8 cellular contexts compared by ENCODE assay signal in the genomic region with DNA sequence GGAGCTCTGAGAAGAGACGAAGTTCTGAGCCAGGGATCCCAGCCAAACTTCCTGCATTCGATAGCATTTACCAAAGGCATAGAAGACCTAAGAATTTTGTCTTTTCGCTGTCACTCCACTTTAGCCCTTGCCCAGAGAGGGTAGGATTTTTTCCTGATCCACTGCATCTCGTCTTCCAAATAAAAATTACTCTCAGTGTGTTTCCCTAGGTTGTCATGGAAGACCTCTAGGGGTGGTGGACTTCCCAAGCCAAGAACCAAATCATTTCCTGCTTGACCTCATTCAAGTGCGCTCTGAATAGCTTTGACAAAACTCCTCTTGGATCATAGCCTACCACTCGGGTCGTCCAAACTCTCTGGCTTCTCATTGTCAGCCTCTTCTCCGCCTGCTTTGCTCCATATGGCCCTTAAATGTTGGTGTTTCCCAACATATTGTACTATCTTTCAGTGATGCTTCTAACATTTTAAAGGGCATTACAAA. TPM values are rescaled to one million over a fixed set of nuclear protein-coding genes. Genes with fewer than 3 reads are reported as not detected.
DNase-seq lines count a peak whose midpoint lies in the region; ATAC-seq, FAIRE-seq and TF ChIP-seq lines count a peak whose summit lies in the region.

No MANE protein-coding gene starts in this region.

- no peak for FAIRE-seq in D721Med (lab: Jason Lieb, UNC)

- no peak overlapping the region for H3K4ac ChIP-seq in H9 (ENCODE audit: low read depth, low read length)

- peaks cover 22 to 24% of the 10 kb centered on the region in 2 experiments for H3K9me3 Mint-ChIP-seq in H9

- TF ChIP-seq POLR2A in gastroesophageal sphincter (IDR thresholded peaks at IDR 0.05) (no peak), sigmoid colon (IDR thresholded peaks at IDR 0.05) (no peak)

- H2BK5ac ChIP-seq in H9 (ENCODE audit: insufficient read length, low read length), result no peak overlapping the region

- H3K79me2 ChIP-seq in H9 (ENCODE audit: insufficient read depth, low read length), result peaks cover 4% of the 10 kb centered on the region; the same call in 1 of the 2 replicates

- H3K27me3 ChIP-seq in H9 (ENCODE audit: insufficient read depth, low read length) (no peaks in the 10 kb centered on the region), gastroesophageal sphincter (no peaks in the 10 kb centered on the region), sigmoid colon (no peaks in the 10 kb centered on the region)

- no peak overlapping the region for H3T11ph ChIP-seq in H9 (ENCODE audit: low read length)

- H2BK20ac ChIP-seq in H9 (ENCODE audit: low read depth, low read length, poor library complexity, severe bottlenecking), result no peak overlapping the region

- intact Hi-C loops in sigmoid colon (cut with DNase I), result loop anchor here (1.0 to 5.0 kb wide), 3 partner anchors 58 to 315 kb away; partner anchors contain the start of gene SYDE2

- no CpG with 5 or more reads among the region's 8 CpGs for WGBS in H9 (ENCODE audit: extremely low coverage, insufficient read length, low lambda C conversion rate)
- 7 to 9% methylated on average over 7 of the region's 8 CpGs for WGBS in gastroesophageal sphincter (ENCODE audit: low coverage in 1 of 2), 2 donors
- 41 to 42% methylated on average over 8 of the region's 8 CpGs for WGBS in sigmoid colon, 2 donors

- H3K4me1 ChIP-seq in H9 (ENCODE audit: insufficient read depth, low read length), result no peaks in the 10 kb centered on the region
- peaks cover 0 to 47% (median 17%) of the 10 kb centered on the region in 3 donors for H3K4me1 ChIP-seq in gastroesophageal sphincter
- peaks cover 0 to 43% (median 30%) of the 10 kb centered on the region in 4 donors for H3K4me1 ChIP-seq in sigmoid colon

- TF ChIP-seq EP300 in gastroesophageal sphincter (IDR thresholded peaks at IDR 0.05) (no peak), sigmoid colon (IDR thresholded peaks at IDR 0.05) (no peak)

- H3K36me3 ChIP-seq in gastroesophageal sphincter (peaks cover 0 to 41% of the 10 kb centered on the region in 2 donors), sigmoid colon (peaks cover 0 to 35% (median 3%) of the 10 kb centered on the region in 4 donors)

- H2AK5ac ChIP-seq in H9 (ENCODE audit: insufficient read length, low read length), result no peak overlapping the region

- peaks cover 44 to 74% (median 70%) of the 10 kb centered on the region in 3 experiments for H3K36me3 Mint-ChIP-seq in H9 (ENCODE audit: insufficient read depth in 1 of 3, low read depth in 3 of 3)

- H3K23ac ChIP-seq in H9 (ENCODE audit: insufficient read length, low read depth, low read length), result no peak overlapping the region

- H3K23me2 ChIP-seq in H9 (ENCODE audit: insufficient read length, low read depth, low read length, poor library complexity, severe bottlenecking), result peaks cover 2% of the 10 kb centered on the region

- H3K56ac ChIP-seq in H9 (ENCODE audit: insufficient read length, low read depth, low read length), result no peak overlapping the region

- H4K91ac ChIP-seq in H9 (ENCODE audit: insufficient read length, low read depth, low read length), result no peak overlapping the region

- peaks cover 19% of the 10 kb centered on the region for H3K9me3 ChIP-seq in H9 (ENCODE audit: control insufficient read depth, low read depth, low read length)
- H3K9me3 ChIP-seq in gastroesophageal sphincter, result no peaks in the 10 kb centered on the region
- H3K9me3 ChIP-seq in sigmoid colon, result no peaks in the 10 kb centered on the region

- H3K4me1 Mint-ChIP-seq in H9, result peaks cover 17 to 22% of the 10 kb centered on the region in 2 experiments

- H3K14ac ChIP-seq in H9 (ENCODE audit: insufficient read depth, low read length), result no peak overlapping the region

- H3K4me2 ChIP-seq in H9 (ENCODE audit: insufficient read depth, insufficient read length, low read length), result peak overlapping the region; percentile 96

- H2BK12ac ChIP-seq in H9 (ENCODE audit: insufficient read length, low read depth, low read length), result no peak overlapping the region

- H4K8ac ChIP-seq in H9 (replicated peaks; ENCODE audit: insufficient read length, low read depth, low read length), result no peak overlapping the region

- H2AFZ ChIP-seq in H9 (ENCODE audit: low read length), result peak overlapping the region; percentile 88

- no peak overlapping the region; a peak in 1 of 7 replicates for H3K27ac Mint-ChIP-seq in H9

- peak overlapping the region; percentile 97 for H3K4me3 Mint-ChIP-seq in H9

- H3K18ac ChIP-seq in H9 (ENCODE audit: insufficient read length, low read depth, low read length), result no peak overlapping the region

- H2BK15ac ChIP-seq in H9 (ENCODE audit: low read depth, low read length), result no peak overlapping the region

- no peaks in the 10 kb centered on the region for H3K79me1 ChIP-seq in H9 (ENCODE audit: insufficient read depth, low read depth, low read length, poor library complexity, severe bottlenecking)

- H3K4me3 ChIP-seq in gastroesophageal sphincter (peak overlapping the region; percentile 74 to 77), sigmoid colon (peak overlapping the region; percentile 69 to 94 (median 88))

- H3K27me3 Mint-ChIP-seq in H9 (ENCODE audit: low read depth), result no peaks in the 10 kb centered on the region; the same call in none of the 2 replicates

- H3K27ac ChIP-seq in H9 (ENCODE audit: insufficient read length, low read depth, low read length) (no peak overlapping the region), VCaP (peak overlapping the region; percentile 73), gastroesophageal sphincter (peak overlapping the region; percentile 21 to 92 (median 88)), sigmoid colon (peak overlapping the region; percentile 76 to 89 (median 84))

- no peak overlapping the region for H4K5ac ChIP-seq in H9 (ENCODE audit: insufficient read length, low read depth, low read length)

- no peaks in the 10 kb centered on the region for H4K20me1 ChIP-seq in H9 (ENCODE audit: control insufficient read depth, insufficient read depth, insufficient read length)

- ATAC-seq in gastroesophageal sphincter (peak; percentile 66), GM21367 (IDR thresholded peaks at IDR 0.05; ENCODE audit: unreplicated experiment) (no peak), GM18907 (IDR thresholded peaks at IDR 0.05; ENCODE audit: unreplicated experiment) (no peak)

- H3K9ac ChIP-seq in H9 (ENCODE audit: extremely low read depth, insufficient read length, low read length), result no peak overlapping the region

- H2BK120ac ChIP-seq in H9 (ENCODE audit: low read depth, low read length, poor library complexity, severe bottlenecking), result no peak overlapping the region

- TF ChIP-seq CTCF in H9 (conservative IDR thresholded peaks at IDR 0.05) (no peak), VCaP (conservative IDR thresholded peaks at IDR 0.05) (peak; percentile 65), gastroesophageal sphincter (IDR thresholded peaks at IDR 0.05) (no peak), sigmoid colon (IDR thresholded peaks at IDR 0.05) (no peak), D721Med (IDR thresholded peaks at IDR 0.05; ENCODE audit: insufficient read depth, missing control alignments) (no peak)

- DNase-seq in H9, result no peak
- peak; percentile 73 for DNase-seq in sigmoid colon
- DNase-seq in D721Med (ENCODE audit: insufficient read length, low spot score), result no peak
- no peak for DNase-seq in Kasumi-1 (lab: John Stamatoyannopoulos, UW)

RNA-seq across cellular contexts. Expression of gene C1orf52, which starts 0.4 kb away (rescaled TPM):
- total RNA-seq in H9 (2021), result 45.1 and 48.2 TPM in 2 replicates
- 10 to 100 TPM; 12.7 to 27.2 (median 21.0) TPM for total RNA-seq in gastroesophageal sphincter
- total RNA-seq in sigmoid colon, result 10 to 100 TPM in 3 of 4 donors, 1 to 10 TPM in 1; 8.9 to 31.1 (median 19.4) TPM
- 10 to 100 TPM; 13.2 to 24.0 (median 13.4) TPM for polyA plus RNA-seq in sigmoid colon

RNA-seq across cellular contexts. Expression of gene BCL10, which starts 16.5 kb away (rescaled TPM):
- total RNA-seq in H9 (2021) (26.1 and 29.4 TPM in 2 replicates), gastroesophageal sphincter (10 to 100 TPM in 2 of 4 donors, 1 to 10 TPM in 2; 9.4 to 21.3 (median 10.6) TPM), sigmoid colon (10 to 100 TPM in 2 of 4 donors, 1 to 10 TPM in 2; 6.7 to 14.2 (median 9.7) TPM)
- polyA plus RNA-seq in sigmoid colon, result 10 to 100 TPM; 33.6 to 49.7 (median 40.8) TPM

RNA-seq across cellular contexts. Expression of gene SYDE2, which starts 59.1 kb away (rescaled TPM):
- total RNA-seq in H9 (2021), result 12.1 and 12.4 TPM in 2 replicates
- 100 to 1,000 TPM in 2 of 4 donors, 10 to 100 TPM in 2; 30.4 to 115 (median 85.2) TPM for total RNA-seq in gastroesophageal sphincter
- total RNA-seq in sigmoid colon, result 10 to 100 TPM; 39.3 to 87.3 (median 54.6) TPM
- 1 to 10 TPM in 2 of 3 donors, under 1 TPM in 1; 0.46 to 2.4 (median 1.2) TPM for polyA plus RNA-seq in sigmoid colon
